19 cellular contexts compared by ENCODE assay signal in the genomic region with DNA sequence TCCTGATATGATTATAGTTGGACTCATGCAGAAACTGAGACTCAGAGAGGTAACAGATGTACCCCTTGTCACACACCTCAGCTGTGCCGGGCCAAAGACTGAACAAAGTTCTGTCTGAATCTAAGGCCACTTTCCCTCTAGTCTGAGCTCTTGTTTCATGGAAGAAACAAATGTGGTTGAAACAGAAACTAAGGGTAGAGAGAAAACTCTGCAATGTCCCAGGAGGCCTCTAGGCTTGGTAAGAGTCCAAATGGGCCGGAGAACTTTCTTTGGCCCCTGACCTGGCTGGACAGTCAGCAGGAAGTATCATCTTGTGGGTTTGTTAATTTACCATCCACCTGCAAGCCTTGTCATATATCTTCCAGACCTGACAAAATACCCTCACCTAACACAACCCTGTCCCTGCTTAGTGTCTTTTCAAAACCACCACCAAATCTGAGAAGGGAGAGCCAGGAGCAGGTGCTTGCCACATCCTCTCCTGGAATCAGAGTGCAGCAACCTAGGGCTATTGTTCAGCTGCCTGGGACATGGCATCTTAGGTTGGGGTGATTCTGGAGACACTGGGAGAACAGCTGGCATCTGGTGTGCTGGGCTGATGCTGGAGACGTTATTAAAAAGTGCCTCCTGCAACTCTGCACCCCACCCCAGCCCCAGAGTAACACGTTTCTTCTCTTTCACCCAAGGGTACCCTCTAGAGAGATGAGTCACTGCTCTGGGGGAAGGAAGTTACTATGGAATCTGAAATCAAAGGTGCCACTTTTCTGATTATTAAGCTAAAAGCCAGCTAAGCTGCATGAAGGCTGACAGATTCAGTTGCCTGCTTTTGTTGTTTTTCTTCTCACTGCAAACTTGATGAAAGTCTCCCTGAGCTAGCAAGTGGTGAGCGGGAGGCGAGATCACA.
DNase-seq lines count a peak whose midpoint lies in the region; ATAC-seq and TF ChIP-seq lines count a peak whose summit lies in the region.
"Had no signal": no experiment of that assay in that cellular context is flagged by ENCODE, and none has a peak within 500 bp of the region (broad histone marks: within the 10 kb centered on the region; RNA-seq: fewer than 3 reads in every experiment).

No MANE protein-coding gene starts in this region.

- no peaks in the 10 kb centered on the region for H3K36me3 ChIP-seq in right lobe of liver
- H3K36me3 ChIP-seq: gastrocnemius medialis, MG63 had no signal

- H3K9me3 ChIP-seq in right lobe of liver = no peaks in the 10 kb centered on the region
- H3K9me3 ChIP-seq: gastrocnemius medialis, MG63 had no signal

- H3K4me1 ChIP-seq in right lobe of liver = peaks cover 0 to 21% (median 9%) of the 10 kb centered on the region in 4 donors
- H3K4me1 ChIP-seq: gastrocnemius medialis had no signal

- H3K27me3 Mint-ChIP-seq in chondrocyte (ENCODE audit: low read depth) (peaks cover 23% of the 10 kb centered on the region), immature natural killer cell (ENCODE audit: low read depth in 3 of 3) (peaks cover 1 to 8% (median 2%) of the 10 kb centered on the region in 3 donors)

- no peaks in the 10 kb centered on the region for H3K27me3 ChIP-seq in right lobe of liver
- H3K27me3 ChIP-seq: gastrocnemius medialis, MG63 had no signal

- DNase-seq in A172 (ENCODE audit: low spot score) (peak; percentile 66), GM03348 (ENCODE audit: low spot score) (peak; percentile 50), chondrocyte (ENCODE audit: low spot score) (no peak), right lobe of liver (no peak), immature natural killer cell (no peak), NCI-H2029 treated with DMSO at 0.1 percent for 48 hours (lab: John Stamatoyannopoulos, UW) (no peak)
- DNase-seq: activated CD4-positive, alpha-beta T cell treated with anti-CD3 and anti-CD28 coated beads for 48 hours; activated CD8-positive, alpha-beta memory T cell treated with anti-CD3 and anti-CD28 coated beads, Interleukin-2, amount 50 U/mL, for 48 hours; activated gamma-delta T cell; gastrocnemius medialis; naive B cell; NCI-H187; trophoblast cell had no signal

- no peak overlapping the region for H3K4me3 ChIP-seq in right lobe of liver
- H3K4me3 ChIP-seq: gastrocnemius medialis, GM12878, MG63, SK-N-MC had no signal

- H3K27ac ChIP-seq in right lobe of liver = peak overlapping the region in 1 of 3 donors; percentile 47
- H3K27ac ChIP-seq: gastrocnemius medialis, SK-N-MC had no signal

- intact Hi-C loops in right lobe of liver (cut with DNase I) = no loop called here

- WGBS in right lobe of liver (ENCODE audit: insufficient coverage, low coverage, low lambda C conversion rate, missing lambda C conversion rate) = 38% methylated on average over 4 of the region's 6 CpGs

- ATAC-seq in right lobe of liver (peak; percentile 65 to 80 (median 73)), GM21619 (IDR thresholded peaks at IDR 0.05; ENCODE audit: unreplicated experiment) (no peak), GM21515 (IDR thresholded peaks at IDR 0.05; ENCODE audit: unreplicated experiment) (no peak)
- ATAC-seq: gastrocnemius medialis, GM12878 had no signal

- H3K36me3 Mint-ChIP-seq in chondrocyte (ENCODE audit: low read depth) (no peaks in the 10 kb centered on the region), immature natural killer cell (no peaks in the 10 kb centered on the region)

- H3K4me3 Mint-ChIP-seq in chondrocyte (ENCODE audit: unreplicated experiment) (no peak overlapping the region), immature natural killer cell (no peak overlapping the region)
- H3K4me3 Mint-ChIP-seq: naive B cell had no signal

- H3K4me1 Mint-ChIP-seq in chondrocyte (ENCODE audit: low read depth) (peaks cover 11% of the 10 kb centered on the region), immature natural killer cell (no peaks in the 10 kb centered on the region)
- H3K4me1 Mint-ChIP-seq: naive B cell had no signal

- H3K9me3 Mint-ChIP-seq in chondrocyte (ENCODE audit: low read depth) (no peaks in the 10 kb centered on the region), immature natural killer cell (peaks cover 0 to 2% (median 0%) of the 10 kb centered on the region in 6 donors)

- TF ChIP-seq CTCF in chondrocyte (IDR thresholded peaks at IDR 0.05) (peak; percentile 29), right lobe of liver (IDR thresholded peaks at IDR 0.05) (peak; percentile 15 to 34 (median 20))

- TF ChIP-seq POLR2A in right lobe of liver (IDR thresholded peaks at IDR 0.05) = no peak

- H3K27ac Mint-ChIP-seq in chondrocyte (ENCODE audit: unreplicated experiment) (no peak overlapping the region), immature natural killer cell (no peak overlapping the region)
- H3K27ac Mint-ChIP-seq: naive B cell, progenitor cell of endocrine pancreas had no signal

Comparison
In these comparisons a context has a peak if more than half of its experiments do, and no peak if none do; other contexts are left out.
1. DNase-seq: peak in A172 (single experiment) and GM03348 (single experiment); none in chondrocyte (single experiment), right lobe of liver (0 of 3), immature natural killer cell (0 of 3) and NCI-H2029 treated with DMSO at 0.1 percent for 48 hours (single experiment).
2. ATAC-seq: peak in right lobe of liver (4 of 4); none in GM21619 (single experiment) and GM21515 (single experiment).